ENCODE assay signal across 8 cellular contexts in genomic region chr13:21061077-21061945, GRCh38. TPM values are rescaled to one million over a fixed set of nuclear protein-coding genes. Genes with fewer than 3 reads are reported as not detected.
DNase-seq lines count a peak whose midpoint lies in the region; ATAC-seq lines count a peak whose summit lies in the region.

TSS of gene LATS2 (minus strand) at chr13:21061586. CDS start at chr13:21046026, 15,560 bp downstream.

- no peaks in the 10 kb centered on the region for H3K36me3 ChIP-seq in esophagus (ENCODE audit: control insufficient read depth in 2 of 2, insufficient read depth in 2 of 2, low read length in 1 of 2)

- peaks cover 39% of the 10 kb centered on the region for H3K27me3 Mint-ChIP-seq in activated T-cell treated with anti-CD3 and anti-CD28 coated beads, Interleukin-2, amount 50 U/mL, for 4 hours (ENCODE audit: low read depth)

- peak within 1 kb of the TSS; percentile 85 to 88 for H3K4me3 ChIP-seq in esophagus (ENCODE audit: low read depth in 1 of 2, low read length in 2 of 2)
- peak within 1 kb of the TSS; percentile 81 for H3K4me3 ChIP-seq in mononuclear cell (ENCODE audit: low read length)

- H3K36me3 Mint-ChIP-seq in activated T-cell treated with anti-CD3 and anti-CD28 coated beads, Interleukin-2, amount 50 U/mL, for 4 hours (ENCODE audit: insufficient read depth), result no peaks in the 10 kb centered on the region

- DNase-seq in AML-193 (lab: John Stamatoyannopoulos, UW), result peak; percentile 89 to 94
- DNase-seq in NOMO-1 treated with dmso at 0.1 percent for 144 hours (lab: John Stamatoyannopoulos, UW; ENCODE audit: unreplicated experiment), result peak; percentile 87
- DNase-seq in activated T-cell treated with anti-CD3 and anti-CD28 coated beads, Interleukin-2, amount 50 U/mL, for 4 hours, result peak; percentile 35
- peak; percentile 29 for DNase-seq in stimulated activated CD8-positive, alpha-beta memory T cell treated with anti-CD3 and anti-CD28 coated beads, Interleukin-7, amount 100 ng/mL, for 24 hours (ENCODE audit: low read depth)

- ATAC-seq in GM18907 (IDR thresholded peaks at IDR 0.05; ENCODE audit: unreplicated experiment), result peak; percentile 94
- peak; percentile 82 for ATAC-seq in HG03103 (IDR thresholded peaks at IDR 0.05; ENCODE audit: low read depth, unreplicated experiment)
- ATAC-seq in activated T-cell treated with anti-CD3 and anti-CD28 coated beads, Interleukin-2, amount 50 U/mL, for 4 hours, result peak; percentile 74 to 77

- 0% methylated on average over 51 to 92 of the region's 92 CpGs for WGBS in esophagus, 2 donors

- peaks cover 3% of the 10 kb centered on the region for H3K4me1 Mint-ChIP-seq in activated T-cell treated with anti-CD3 and anti-CD28 coated beads, Interleukin-2, amount 50 U/mL, for 4 hours (ENCODE audit: low read depth)

- no peaks in the 10 kb centered on the region for H3K4me1 ChIP-seq in esophagus (ENCODE audit: control insufficient read depth in 2 of 2, insufficient read depth in 2 of 2, low read length in 1 of 2)
- H3K4me1 ChIP-seq in mononuclear cell (ENCODE audit: insufficient read depth, low read length), result peaks cover 28% of the 10 kb centered on the region

- H3K27me3 ChIP-seq in esophagus (ENCODE audit: control insufficient read depth in 1 of 2, insufficient read depth in 2 of 2, low read length in 2 of 2), result no peaks in the 10 kb centered on the region
- H3K27me3 ChIP-seq in mononuclear cell (ENCODE audit: insufficient read depth, low read length), result no peaks in the 10 kb centered on the region

- peak within 1 kb of the TSS; percentile 98 to 99 for H3K27ac ChIP-seq in esophagus (ENCODE audit: low read depth in 2 of 2, low read length in 1 of 2)

- H3K4me3 Mint-ChIP-seq in activated T-cell treated with anti-CD3 and anti-CD28 coated beads, Interleukin-2, amount 50 U/mL, for 4 hours, result peak within 1 kb of the TSS; percentile 75

- no peaks in the 10 kb centered on the region for H3K9me3 Mint-ChIP-seq in activated T-cell treated with anti-CD3 and anti-CD28 coated beads, Interleukin-2, amount 50 U/mL, for 4 hours

- H3K9me3 ChIP-seq in esophagus (ENCODE audit: control insufficient read depth in 2 of 2, insufficient read depth in 1 of 2, low read depth in 1 of 2, low read length in 1 of 2), result no peaks in the 10 kb centered on the region
- no peaks in the 10 kb centered on the region for H3K9me3 ChIP-seq in mononuclear cell (ENCODE audit: low read depth, low read length)

RNA-seq across cellular contexts. Expression of gene LATS2, which starts in this region (rescaled TPM):
- 1 to 10 TPM in 2 of 3 donors, under 1 TPM in 1; 0.71 to 1.3 (median 1.2) TPM for total RNA-seq in activated T-cell treated with anti-CD3 and anti-CD28 coated beads, Interleukin-2, amount 50 U/mL, for 4 hours
- 1 to 10 TPM; 5.1 to 5.2 TPM for polyA plus RNA-seq in esophagus
- 15.0 TPM for total RNA-seq in mononuclear cell

Comparison
In these comparisons a context has a peak if more than half of its experiments do, and no peak if none do; other contexts are left out.
1. Peak in every context shown above with its lines: DNase-seq, ATAC-seq, H3K4me3 ChIP-seq and H3K27ac ChIP-seq.
2. DNase-seq: peak in every context shown above with its lines; median percentile 92 in AML-193; 87 in NOMO-1 treated with dmso at 0.1 percent for 144 hours; 35 in activated T-cell treated with anti-CD3 and anti-CD28 coated beads, Interleukin-2, amount 50 U/mL, for 4 hours; 29 in stimulated activated CD8-positive, alpha-beta memory T cell treated with anti-CD3 and anti-CD28 coated beads, Interleukin-7, amount 100 ng/mL, for 24 hours.